ENCODE assay signal across 8 cellular contexts in genomic region chr12:2336409-2336829, GRCh38.
DNase-seq lines count a peak whose midpoint lies in the region; ATAC-seq and TF ChIP-seq lines count a peak whose summit lies in the region.

No MANE protein-coding gene starts in this region.

- TF ChIP-seq CTCF in astrocyte of the cerebellum (IDR thresholded peaks at IDR 0.05; ENCODE audit: low read depth, low read length, missing control alignments), result no peak

- no peaks in the 10 kb centered on the region for H3K27me3 ChIP-seq in layer of hippocampus (ENCODE audit: control insufficient read depth, insufficient read depth, low read length)

- H3K27ac ChIP-seq in layer of hippocampus (ENCODE audit: low read depth, low read length), result peak overlapping the region; percentile 42

- in situ Hi-C loops in astrocyte of the cerebellum (cut with HindIII; ENCODE audit: low sequenced_read_pairs), result no loop called here

- ATAC-seq in GM19455 (IDR thresholded peaks at IDR 0.05; ENCODE audit: unreplicated experiment) (peak; percentile 85), HG03565 (IDR thresholded peaks at IDR 0.05; ENCODE audit: unreplicated experiment) (peak; percentile 89)

- H3K4me3 ChIP-seq in astrocyte of the cerebellum (ENCODE audit: low read depth, low read length), result no peak overlapping the region

- DNase-seq in Ammon's horn (ENCODE audit: low spot score) (peak; percentile 14), astrocyte of the cerebellum (ENCODE audit: low read depth) (peak; percentile 87), epidermal melanocyte (ENCODE audit: insufficient read length, low spot score) (no peak), COLO668 (lab: John Stamatoyannopoulos, UW; ENCODE audit: unreplicated experiment) (no peak), NCI-H2196 (lab: John Stamatoyannopoulos, UW; ENCODE audit: unreplicated experiment) (no peak)

Comparison
In these comparisons a context has a peak if more than half of its experiments do, and no peak if none do; other contexts are left out.
1. DNase-seq: peak in Ammon's horn (single experiment) and astrocyte of the cerebellum (single experiment); none in epidermal melanocyte (single experiment), COLO668 (single experiment) and NCI-H2196 (single experiment).